In the genomic region with DNA sequence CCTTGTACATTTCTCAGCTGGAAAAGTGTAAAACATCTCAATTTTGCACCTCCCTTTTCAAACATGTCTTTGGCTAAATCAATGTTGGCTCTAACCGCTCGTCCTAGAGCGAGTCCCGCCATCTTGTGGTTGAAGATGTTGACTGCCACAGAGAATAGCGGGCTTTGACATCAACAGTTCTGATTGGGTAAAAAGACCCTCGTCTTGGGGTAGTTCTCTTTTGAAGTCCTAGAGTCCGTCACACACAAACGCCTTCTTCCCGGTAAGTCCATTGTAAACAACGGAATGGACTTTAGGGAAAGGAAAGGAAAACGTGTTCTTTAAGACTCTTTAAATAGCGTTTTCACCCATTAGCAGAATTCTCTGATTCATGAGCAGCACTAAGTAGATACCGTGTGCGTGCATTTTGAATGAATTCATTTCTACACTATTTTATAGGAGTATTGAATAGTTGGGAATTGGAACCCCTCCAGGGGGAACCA, we compare ENCODE assay signal across 8 cellular contexts. TPM values are rescaled to one million over a fixed set of nuclear protein-coding genes. Genes with fewer than 3 reads are reported as not detected.
DNase-seq lines count a peak whose midpoint lies in the region; ATAC-seq, FAIRE-seq and TF ChIP-seq lines count a peak whose summit lies in the region.

No MANE protein-coding gene starts in this region.

- H3K4me1 ChIP-seq in GM23338 (ENCODE audit: insufficient read depth) (peaks cover 19% of the 10 kb centered on the region), KMS-11 (ENCODE audit: low read depth, poor library complexity, severe bottlenecking) (peaks cover 17% of the 10 kb centered on the region), breast epithelium (peaks cover 0 to 4% of the 10 kb centered on the region in 2 donors), sigmoid colon (peaks cover 0 to 16% (median 14%) of the 10 kb centered on the region in 4 donors)

- peak overlapping the region; percentile 93 for H3K4me3 ChIP-seq in GM08714 (ENCODE audit: low read length)
- peak overlapping the region; percentile 72 for H3K4me3 ChIP-seq in GM23338
- peak overlapping the region; percentile 58 for H3K4me3 ChIP-seq in KMS-11 (IDR thresholded peaks at IDR 0.05; ENCODE audit: insufficient read depth, low read depth, low read length)
- peak overlapping the region; percentile 91 for H3K4me3 ChIP-seq in SU-DHL-6 (ENCODE audit: insufficient read depth, low read length, poor library complexity, severe bottlenecking)
- H3K4me3 ChIP-seq in breast epithelium: peak overlapping the region; percentile 73 to 78 (median 77)
- peak overlapping the region; percentile 99 for H3K4me3 ChIP-seq in iPS-18c (ENCODE audit: insufficient read depth, low read depth, low read length)
- H3K4me3 ChIP-seq in sigmoid colon: peak overlapping the region; percentile 66 to 74 (median 72)

- peaks cover 36% of the 10 kb centered on the region for H3K79me2 ChIP-seq in GM23338 (replicated peaks; ENCODE audit: insufficient read depth)
- peaks cover 27% of the 10 kb centered on the region; the same call in 1 of the 2 replicates for H3K79me2 ChIP-seq in KMS-11 (ENCODE audit: insufficient read depth, low read depth)
- peaks cover 24% of the 10 kb centered on the region for H3K79me2 ChIP-seq in SU-DHL-6 (ENCODE audit: insufficient read depth, low read length)

- H3K4me2 ChIP-seq in GM23338: peak overlapping the region; percentile 87
- peak overlapping the region; percentile 47 for H3K4me2 ChIP-seq in KMS-11
- peak overlapping the region; percentile 94 for H3K4me2 ChIP-seq in SU-DHL-6 (ENCODE audit: low read depth, low read length, poor library complexity, severe bottlenecking)

- 2 to 4% methylated on average over 14 of the region's 14 CpGs for WGBS in sigmoid colon, 2 donors

- peak; percentile 70 to 88 for TF ChIP-seq CTCF in GM23338 (conservative IDR thresholded peaks at IDR 0.05; ENCODE audit: low read depth in 2 of 2)
- TF ChIP-seq CTCF in KMS-11 (conservative IDR thresholded peaks at IDR 0.05; ENCODE audit: low read depth, low read length): peak; percentile 49; the same call in 1 of the 2 replicates
- TF ChIP-seq CTCF in SU-DHL-6 (IDR thresholded peaks at IDR 0.05; ENCODE audit: insufficient read depth, low read length, poor library complexity, severe bottlenecking): peak; percentile 17
- peak in 1 of 3 donors; percentile 13 for TF ChIP-seq CTCF in breast epithelium (IDR thresholded peaks at IDR 0.05)
- TF ChIP-seq CTCF in sigmoid colon (IDR thresholded peaks at IDR 0.05): peak in 3 of 4 experiments; percentile 5 to 44 (median 19)

- peaks cover 16% of the 10 kb centered on the region for H3K9me3 Mint-ChIP-seq in GM23338

- DNase-seq in GM23338 (ENCODE audit: low spot score) (peak; percentile 96), breast epithelium (ENCODE audit: low spot score in 2 of 2) (no peak), sigmoid colon (no peak), GM19239 (ENCODE audit: insufficient read length, low spot score) (no peak)

- no peak for FAIRE-seq in GM19239 (lab: Jason Lieb, UNC)

- peak overlapping the region; percentile 68; the same call in 1 of the 2 replicates for H3K9ac ChIP-seq in KMS-11
- peak overlapping the region; percentile 75 for H3K9ac ChIP-seq in SU-DHL-6 (ENCODE audit: low read length)

- peak; percentile 92 for ATAC-seq in GM23338

- H3K27me3 ChIP-seq in GM23338 (ENCODE audit: insufficient read depth) (no peaks in the 10 kb centered on the region), KMS-11 (ENCODE audit: insufficient read depth, low read depth) (no peaks in the 10 kb centered on the region), SU-DHL-6 (ENCODE audit: low read length) (no peaks in the 10 kb centered on the region), breast epithelium (no peaks in the 10 kb centered on the region), sigmoid colon (no peaks in the 10 kb centered on the region)

- peak overlapping the region; percentile 99 for H2AFZ ChIP-seq in GM23338
- peak overlapping the region; percentile 80 for H2AFZ ChIP-seq in KMS-11 (ENCODE audit: low read depth)
- H2AFZ ChIP-seq in SU-DHL-6 (ENCODE audit: low read depth, low read length, severe bottlenecking): peak overlapping the region; percentile 98

- H3K9me3 ChIP-seq in SU-DHL-6 (ENCODE audit: insufficient read depth, low read length) (peaks cover 5% of the 10 kb centered on the region; the same call in 1 of the 2 replicates), breast epithelium (no peaks in the 10 kb centered on the region), iPS-18c (ENCODE audit: control insufficient read depth, insufficient read depth, low read length) (no peaks in the 10 kb centered on the region), sigmoid colon (peaks cover 0 to 4% (median 0%) of the 10 kb centered on the region in 4 donors)

- H3K36me3 Mint-ChIP-seq in GM23338 (ENCODE audit: low read depth): peaks cover 15% of the 10 kb centered on the region

- H3K27ac Mint-ChIP-seq in GM23338: peak overlapping the region; percentile 97; the same call in 1 of the 2 replicates

- H3F3A ChIP-seq in GM23338 (replicated peaks; ENCODE audit: low read depth) (no peaks in the 10 kb centered on the region), SU-DHL-6 (ENCODE audit: insufficient read depth) (no peaks in the 10 kb centered on the region)

- TF ChIP-seq POLR2A in breast epithelium (IDR thresholded peaks at IDR 0.05): no peak
- TF ChIP-seq POLR2A in sigmoid colon (IDR thresholded peaks at IDR 0.05): no peak

- TF ChIP-seq EP300 in sigmoid colon (IDR thresholded peaks at IDR 0.05): no peak

- peaks cover 8% of the 10 kb centered on the region; the same call in 1 of the 2 replicates for H4K20me1 ChIP-seq in GM23338 (replicated peaks; ENCODE audit: insufficient read depth)
- H4K20me1 ChIP-seq in KMS-11 (ENCODE audit: insufficient read depth): no peaks in the 10 kb centered on the region
- H4K20me1 ChIP-seq in SU-DHL-6 (ENCODE audit: low read depth, low read length): no peaks in the 10 kb centered on the region; the same call in 1 of the 2 replicates

- H3K27ac ChIP-seq in GM23338 (ENCODE audit: low read depth) (no peak overlapping the region), KMS-11 (peak overlapping the region; percentile 23), SU-DHL-6 (ENCODE audit: low read depth, low read length) (no peak overlapping the region), breast epithelium (peak overlapping the region; percentile 72 to 79), sigmoid colon (peak overlapping the region; percentile 66 to 78 (median 70))

- peaks cover 20% of the 10 kb centered on the region; the same call in 2 of the 3 replicates for H3K4me1 Mint-ChIP-seq in GM23338

- H3K4me3 Mint-ChIP-seq in GM23338: peak overlapping the region; percentile 94

- H3K27me3 Mint-ChIP-seq in GM23338 (ENCODE audit: insufficient read depth, low read depth, poor library complexity): no peaks in the 10 kb centered on the region

- H3K9me2 ChIP-seq in GM23338 (ENCODE audit: insufficient read depth) (0 out of 2 replicates have a peak, but pooled peaks cover 4% of the 10 kb centered on the region), SU-DHL-6 (replicated peaks; ENCODE audit: insufficient read depth, low read length) (no peaks in the 10 kb centered on the region)

- H3K36me3 ChIP-seq in GM23338 (ENCODE audit: insufficient read depth) (peaks cover 6% of the 10 kb centered on the region), KMS-11 (ENCODE audit: insufficient read depth) (0 out of 2 replicates have a peak, but pooled peaks cover 6% of the 10 kb centered on the region), SU-DHL-6 (ENCODE audit: low read length) (peaks cover 6% of the 10 kb centered on the region; the same call in 1 of the 2 replicates), breast epithelium (no peaks in the 10 kb centered on the region), sigmoid colon (peaks cover 0 to 14% (median 2%) of the 10 kb centered on the region in 4 donors)

- intact Hi-C loops in breast epithelium (cut with DNase I; ENCODE audit: low total_unique reads) (no loop called here), sigmoid colon (cut with DNase I) (loop anchor here (5.0 kb wide), 2 partner anchors 119 to 1079 kb away; no protein-coding TSS in a partner anchor)

TF ChIP-seq in GM23338, 12 proteins besides CTCF, POLR2A, EP300 and RAD21:
- TF ChIP-seq CREB1 (CRISPR knock-in tag; IDR thresholded peaks at IDR 0.05; ENCODE audit: low read depth) (peak; percentile 65), EZH2 (IDR thresholded peaks at IDR 0.05; ENCODE audit: low read depth, unreplicated experiment) (no peak)

RNA-seq across cellular contexts. Expression of gene RPP30, which starts 0.5 kb away (rescaled TPM):
- total RNA-seq in GM23338 (2014; rRNA removed; shearing (Covaris generic)): 74.1 and 89.7 TPM in 2 replicates
- polyA plus RNA-seq in GM23338 (2016; fragmentation: Nextera tagmentation; extraction: Ambion mirVana): 139 and 142 TPM in 2 replicates
- total RNA-seq in breast epithelium: 10 to 100 TPM; 31.8 to 48.7 (median 40.3) TPM
- 10 to 100 TPM; 14.7 to 41.3 (median 33.3) TPM for total RNA-seq in sigmoid colon
- 10 to 100 TPM; 24.5 to 30.6 (median 26.4) TPM for polyA plus RNA-seq in sigmoid colon

RNA-seq across cellular contexts. Expression of gene HTR7, which starts 13.5 kb away (rescaled TPM):
- 41.0 and 42.2 TPM in 2 replicates for total RNA-seq in GM23338 (2014; rRNA removed; shearing (Covaris generic))
- polyA plus RNA-seq in GM23338 (2016; fragmentation: Nextera tagmentation; extraction: Ambion mirVana) (5.1 and 7.0 TPM in 2 replicates), sigmoid colon (under 1 TPM in 2 of 3 donors, not detected in 1; 0.31 to 0.46 TPM)
- total RNA-seq in breast epithelium (1 to 10 TPM in 2 of 3 donors, under 1 TPM in 1; 0.66 to 1.8 (median 1.8) TPM), sigmoid colon (1 to 10 TPM in 2 of 4 donors, under 1 TPM in 2; 0.68 to 1.4 (median 0.99) TPM)

RNA-seq across cellular contexts. Expression of gene ANKRD1, which starts 49.6 kb away (rescaled TPM):
- total RNA-seq in GM23338 (2014; rRNA removed; shearing (Covaris generic)): not detected in 2 replicates
- polyA plus RNA-seq in GM23338 (2016; fragmentation: Nextera tagmentation; extraction: Ambion mirVana) (0.10 TPM in 1 of 2 replicates, not detected in the other), sigmoid colon (1 to 10 TPM; 2.4 to 8.4 (median 2.5) TPM)
- total RNA-seq in breast epithelium (under 1 TPM in 2 of 3 donors, not detected in 1; 0.32 to 0.66 TPM), sigmoid colon (not detected)

Comparison
In these comparisons a context has a peak if more than half of its experiments do, and no peak if none do; other contexts are left out.
1. H3K27ac ChIP-seq: peak in KMS-11 (single experiment), breast epithelium (2 of 2) and sigmoid colon (4 of 4); none in GM23338 (single experiment) and SU-DHL-6 (single experiment).
2. RNA of gene HTR7, which starts 13.5 kb away (total RNA-seq): 41.0 to 42.2 TPM in GM23338; 0.66 to 1.8 TPM in breast epithelium and 0.68 to 1.4 TPM in sigmoid colon; every median in the first group is over 10 times any median in the second.
3. Peak in every context shown above with its lines, with median percentiles within 50 percentile points of each other: H3K4me3 ChIP-seq, H2AFZ ChIP-seq and H3K4me2 ChIP-seq.